Comparison of ENCODE assay signal across 1 cellular context in the genomic region with DNA sequence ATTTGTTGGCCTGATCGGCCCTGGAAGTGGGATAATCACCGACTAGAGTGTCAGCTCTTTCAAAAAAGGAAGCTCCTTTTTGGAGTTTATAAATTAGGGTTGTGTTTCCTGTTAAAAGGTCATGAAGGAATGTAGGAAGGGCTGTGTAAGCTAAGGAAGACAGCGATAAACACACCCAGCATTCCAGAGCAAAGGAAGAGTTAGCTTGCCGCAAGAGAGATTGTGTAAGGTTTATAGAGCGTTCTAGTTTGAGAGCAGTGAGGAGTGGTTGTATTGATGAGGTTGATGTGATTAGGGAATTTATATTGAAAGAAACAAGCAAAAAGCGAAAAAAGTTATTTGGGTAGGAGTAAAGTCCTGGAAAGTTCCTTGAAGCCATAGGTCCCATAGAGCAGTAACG.
TF ChIP-seq lines count a peak whose summit lies in the region.

No MANE protein-coding gene starts in this region.

TF ChIP-seq in HepG2, 621 proteins besides CTCF, POLR2A, EP300 and RAD21:
- TF ChIP-seq ZNF337 (CRISPR knock-in tag; IDR thresholded peaks at IDR 0.05; ENCODE audit: borderline replicate concordance, low read depth) (no peak), EZH2 (conservative IDR thresholded peaks at IDR 0.05; ENCODE audit: low read depth, low read length) (peak; percentile 54; the same call in 1 of the 2 replicates)
